ENCODE assay signal across 8 cellular contexts in the genomic region with DNA sequence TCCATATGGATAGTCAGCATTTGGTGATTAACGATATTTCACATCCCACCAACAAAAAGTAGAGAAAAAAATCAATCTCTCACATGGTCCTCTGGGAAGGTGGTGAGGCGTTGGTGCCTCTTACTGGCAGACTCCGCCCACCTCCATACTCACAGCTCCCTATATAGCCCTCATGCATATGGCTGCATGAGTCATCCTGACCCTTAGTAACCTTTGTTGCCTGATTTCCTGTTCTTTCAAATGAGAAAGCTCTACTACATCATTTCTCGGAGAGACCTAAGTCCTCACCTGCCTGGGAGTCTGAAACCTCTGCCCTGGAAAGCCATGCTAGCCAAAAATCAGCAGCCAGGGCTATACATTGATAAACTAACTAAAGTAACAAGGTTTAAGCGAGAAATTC. TPM values are rescaled to one million over a fixed set of nuclear protein-coding genes. Genes with fewer than 3 reads are reported as not detected.
A peak's percentile ranks its signal among the peaks of the same experiment; 100 is the strongest.
DNase-seq lines count a peak whose midpoint lies in the region; ATAC-seq, FAIRE-seq and TF ChIP-seq lines count a peak whose summit lies in the region.

No MANE protein-coding gene starts in this region.

- H3K9ac ChIP-seq in NT2/D1 (ENCODE audit: insufficient read length, low read depth) (no peak overlapping the region), keratinocyte (ENCODE audit: control insufficient read depth, extremely low read depth, insufficient read depth, low read length) (peak overlapping the region; percentile 20)

- H3K4me1 Mint-ChIP-seq in activated T-cell treated with anti-CD3 and anti-CD28 coated beads, Interleukin-2, amount 50 U/mL, for 72 hours (ENCODE audit: low read depth), result peaks cover 42% of the 10 kb centered on the region

- FAIRE-seq in GM19239 (lab: Jason Lieb, UNC) (peak; percentile 40), keratinocyte (lab: Jason Lieb, UNC) (peak; percentile 98), urothelium cell line (lab: Jason Lieb, UNC) (no peak)

- DNase-seq in GM19239 (ENCODE audit: insufficient read length, low spot score) (peak; percentile 4), NT2/D1 (ENCODE audit: low read depth, low spot score) (peak; percentile 92), keratinocyte (ENCODE audit: low read depth, low spot score) (peak; percentile 56), urothelium cell line (ENCODE audit: low spot score) (peak; percentile 56), NCI-H345 (lab: John Stamatoyannopoulos, UW) (no peak), NCI-H2081 treated with DMSO at 0.1 percent for 48 hours (lab: John Stamatoyannopoulos, UW) (no peak)
- peak; percentile 76 to 82 for DNase-seq in activated T-cell treated with anti-CD3 and anti-CD28 coated beads, Interleukin-2, amount 50 U/mL, for 72 hours

- peaks cover 10% of the 10 kb centered on the region for H3K27me3 Mint-ChIP-seq in activated T-cell treated with anti-CD3 and anti-CD28 coated beads, Interleukin-2, amount 50 U/mL, for 72 hours (ENCODE audit: low read depth)

- no peaks in the 10 kb centered on the region for H3K79me2 ChIP-seq in keratinocyte (ENCODE audit: control insufficient read depth, insufficient read depth, low read length)

- H3K36me3 ChIP-seq in NT2/D1 (ENCODE audit: insufficient read depth, insufficient read length, low read length) (no peaks in the 10 kb centered on the region), keratinocyte (ENCODE audit: control insufficient read depth in 2 of 2, extremely low read depth in 1 of 2, insufficient read depth in 2 of 2, low read length in 2 of 2) (no peaks in the 10 kb centered on the region)

- peak overlapping the region; percentile 77 for H3K4me2 ChIP-seq in keratinocyte (ENCODE audit: control insufficient read depth, extremely low read depth, insufficient read depth, low read depth, low read length)

- H3K4me3 ChIP-seq in NT2/D1 (ENCODE audit: insufficient read length, low read depth) (no peak overlapping the region), keratinocyte (ENCODE audit: control insufficient read depth in 2 of 3, extremely low read depth in 1 of 3, insufficient read depth in 2 of 3, low read depth in 1 of 3, low read length in 3 of 3) (no peak overlapping the region)

- H3K4me1 ChIP-seq in NT2/D1 (ENCODE audit: insufficient read depth, insufficient read length) (no peaks in the 10 kb centered on the region), keratinocyte (ENCODE audit: control insufficient read depth, extremely low read depth, insufficient read depth, low read length) (peaks cover 22% of the 10 kb centered on the region)

- no peaks in the 10 kb centered on the region for H3K9me3 Mint-ChIP-seq in activated T-cell treated with anti-CD3 and anti-CD28 coated beads, Interleukin-2, amount 50 U/mL, for 72 hours

- no peak for TF ChIP-seq CTCF in keratinocyte (optimal IDR thresholded peaks at IDR 0.05 in 1 of 3, IDR thresholded peaks at IDR 0.05 in 1 of 3, conservative IDR thresholded peaks at IDR 0.05 in 1 of 3; ENCODE audit: extremely low read depth in 1 of 3, insufficient read depth in 2 of 3, low read length in 3 of 3)

- peak; percentile 82 for ATAC-seq in HG03159 (IDR thresholded peaks at IDR 0.05; ENCODE audit: unreplicated experiment)
- peak; percentile 99 to 100 for ATAC-seq in activated T-cell treated with anti-CD3 and anti-CD28 coated beads, Interleukin-2, amount 50 U/mL, for 72 hours (replicated peaks in 1 of 2)

- H3K27ac ChIP-seq in keratinocyte (ENCODE audit: control insufficient read depth, insufficient read depth, low read length), result peak overlapping the region; percentile 73

- H3K27ac Mint-ChIP-seq in activated T-cell treated with anti-CD3 and anti-CD28 coated beads, Interleukin-2, amount 50 U/mL, for 72 hours, result peak overlapping the region; percentile 41

- no peaks in the 10 kb centered on the region for H3K9me3 ChIP-seq in NT2/D1 (ENCODE audit: insufficient read depth, low read length)
- no peaks in the 10 kb centered on the region for H3K9me3 ChIP-seq in keratinocyte (ENCODE audit: control insufficient read depth, low read depth, low read length)

- H3K36me3 Mint-ChIP-seq in activated T-cell treated with anti-CD3 and anti-CD28 coated beads, Interleukin-2, amount 50 U/mL, for 72 hours (ENCODE audit: insufficient read depth in 2 of 2), result no peaks in the 10 kb centered on the region

- dilution Hi-C loops in keratinocyte (cut with MboI; ENCODE audit: extremely low pct_ligation_motif_present, low sequenced_read_pairs), result no loop called here

- H3K27me3 ChIP-seq in NT2/D1 (ENCODE audit: insufficient read depth, insufficient read length) (no peaks in the 10 kb centered on the region), keratinocyte (ENCODE audit: control insufficient read depth, extremely low read depth, insufficient read depth, low read length) (no peaks in the 10 kb centered on the region)

- no peaks in the 10 kb centered on the region for H4K20me1 ChIP-seq in keratinocyte (ENCODE audit: control insufficient read depth, extremely low read depth, insufficient read depth, low read length)

- peak overlapping the region; percentile 51 to 59 for H3K4me3 Mint-ChIP-seq in activated T-cell treated with anti-CD3 and anti-CD28 coated beads, Interleukin-2, amount 50 U/mL, for 72 hours

- no peak overlapping the region for H2AFZ ChIP-seq in keratinocyte (ENCODE audit: control insufficient read depth, low read length)

- no peaks in the 10 kb centered on the region for H3K9me1 ChIP-seq in keratinocyte (ENCODE audit: control insufficient read depth, extremely low read depth, insufficient read depth, low read length)

RNA-seq across cellular contexts. Expression of a gene that starts 33.3 kb away (rescaled TPM):
- total RNA-seq in activated T-cell treated with anti-CD3 and anti-CD28 coated beads, Interleukin-2, amount 50 U/mL, for 72 hours, result 10 to 100 TPM; 12.4 to 19.5 TPM
- 20.8 to 35.9 TPM (median 23.0 TPM) in 3 replicates for polyA plus RNA-seq in keratinocyte
- polyA plus RNA-seq in keratinocyte (2011; ENCODE audit: low read depth), result 2.5 TPM
- polyA plus RNA-seq in keratinocyte (2011; cell fraction: cytosol; rRNA removed), result 4.2 and 6.8 TPM in 2 replicates
- 45.6 and 53.6 TPM in 2 replicates for polyA plus RNA-seq in keratinocyte (2011; cell fraction: nucleus; rRNA removed)
- 4.2 and 27.7 TPM in 2 replicates for polyA plus RNA-seq in keratinocyte (2012; ENCODE audit: low replicate concordance)
- 262 to 318 TPM (median 305 TPM) in 3 replicates for polyA minus RNA-seq in keratinocyte
- 47.2 TPM for polyA minus RNA-seq in keratinocyte (2011; cell fraction: cytosol; rRNA and poly(A)+ RNA removed)
- 243 and 353 TPM in 2 replicates for polyA minus RNA-seq in keratinocyte (2011; cell fraction: nucleus; rRNA and poly(A)+ RNA removed)

Comparison
In these comparisons a context has a peak if more than half of its experiments do, and no peak if none do; other contexts are left out.
1. DNase-seq: peak in GM19239 (single experiment), NT2/D1 (single experiment), activated T-cell treated with anti-CD3 and anti-CD28 coated beads, Interleukin-2, amount 50 U/mL, for 72 hours (2 of 2), keratinocyte (single experiment) and urothelium cell line (single experiment); none in NCI-H345 (single experiment) and NCI-H2081 treated with DMSO at 0.1 percent for 48 hours (single experiment).